Comparison of ENCODE assay signal across 8 cellular contexts in the genomic region with DNA sequence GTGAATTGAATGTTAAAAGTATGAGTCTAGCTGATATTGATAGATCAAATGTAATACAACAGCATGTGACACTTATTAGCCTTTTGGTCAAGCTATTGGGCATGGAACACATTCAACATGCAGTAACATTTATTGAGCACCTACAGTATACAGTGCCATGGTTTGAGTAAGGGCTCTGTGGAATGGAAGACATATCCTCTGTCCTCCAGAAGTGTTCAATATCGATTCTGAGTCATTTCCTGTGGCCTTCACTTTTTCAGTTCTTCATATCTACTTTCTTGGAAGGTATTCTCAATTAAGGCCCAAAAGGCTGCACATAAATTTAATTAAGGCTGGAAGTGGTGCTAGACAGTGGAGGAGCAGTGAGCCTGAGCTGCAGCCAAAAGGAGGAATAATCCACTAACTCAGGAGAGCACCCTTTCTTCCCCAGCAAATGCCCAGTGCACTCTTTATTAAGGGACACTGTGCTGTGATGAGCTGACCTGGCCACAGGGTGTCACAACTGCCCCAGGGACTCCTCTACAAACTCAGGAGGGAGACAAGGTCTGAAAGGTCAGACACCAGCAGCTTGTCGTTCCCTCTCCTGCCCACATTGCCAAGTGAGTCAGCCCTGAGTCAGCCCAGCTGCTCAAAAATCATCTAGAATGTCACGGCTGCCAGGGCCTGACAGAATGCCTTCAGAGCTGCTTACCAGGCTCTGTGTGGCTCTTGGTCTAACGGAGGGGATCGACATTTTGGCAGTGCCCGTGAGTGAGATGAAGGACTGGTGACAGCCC.
A peak's percentile ranks its signal among the peaks of the same experiment; 100 is the strongest.
DNase-seq lines count a peak whose midpoint lies in the region; ATAC-seq and TF ChIP-seq lines count a peak whose summit lies in the region.

No MANE protein-coding gene starts in this region.

- ATAC-seq in HG03060 (IDR thresholded peaks at IDR 0.05; ENCODE audit: low read depth, unreplicated experiment) (peak; percentile 59), HG02623 (IDR thresholded peaks at IDR 0.05; ENCODE audit: unreplicated experiment) (no peak), GM19395 (IDR thresholded peaks at IDR 0.05; ENCODE audit: unreplicated experiment) (no peak)

- no peaks in the 10 kb centered on the region for H3K4me1 Mint-ChIP-seq in glutamatergic neuron (ENCODE audit: low read depth, unreplicated experiment)

- no peak overlapping the region for H3K27ac Mint-ChIP-seq in glutamatergic neuron (ENCODE audit: unreplicated experiment)

- no peak overlapping the region for H3K4me3 Mint-ChIP-seq in glutamatergic neuron (ENCODE audit: unreplicated experiment)

- DNase-seq in AG20443 (ENCODE audit: low spot score) (peak; percentile 85), RPMI8226 (peak; percentile 56), glutamatergic neuron (peak; percentile 26), putamen (ENCODE audit: low spot score) (peak; percentile 52)
- peak; percentile 61 for DNase-seq in activated T-helper 9 cell treated with anti-CD3 and anti-CD28 coated beads, Interleukin-2, amount 50 U/mL, for 16 hours (ENCODE audit: low read depth)

- H3K36me3 Mint-ChIP-seq in glutamatergic neuron (ENCODE audit: unreplicated experiment) = no peaks in the 10 kb centered on the region

- TF ChIP-seq CTCF in glutamatergic neuron (IDR thresholded peaks at IDR 0.05; ENCODE audit: partially characterized antibody, unreplicated experiment) = peak; percentile 9

- no peaks in the 10 kb centered on the region for H3K27me3 Mint-ChIP-seq in glutamatergic neuron (ENCODE audit: unreplicated experiment)

- peaks cover 2% of the 10 kb centered on the region for H3K9me3 Mint-ChIP-seq in glutamatergic neuron (ENCODE audit: unreplicated experiment)

Comparison
In these comparisons a context has a peak if more than half of its experiments do, and no peak if none do; other contexts are left out.
1. DNase-seq: peak in every context shown above with its lines; median percentile 85 in AG20443; 61 in activated T-helper 9 cell treated with anti-CD3 and anti-CD28 coated beads, Interleukin-2, amount 50 U/mL, for 16 hours; 56 in RPMI8226; 52 in putamen; 26 in glutamatergic neuron.